In the genomic region with DNA sequence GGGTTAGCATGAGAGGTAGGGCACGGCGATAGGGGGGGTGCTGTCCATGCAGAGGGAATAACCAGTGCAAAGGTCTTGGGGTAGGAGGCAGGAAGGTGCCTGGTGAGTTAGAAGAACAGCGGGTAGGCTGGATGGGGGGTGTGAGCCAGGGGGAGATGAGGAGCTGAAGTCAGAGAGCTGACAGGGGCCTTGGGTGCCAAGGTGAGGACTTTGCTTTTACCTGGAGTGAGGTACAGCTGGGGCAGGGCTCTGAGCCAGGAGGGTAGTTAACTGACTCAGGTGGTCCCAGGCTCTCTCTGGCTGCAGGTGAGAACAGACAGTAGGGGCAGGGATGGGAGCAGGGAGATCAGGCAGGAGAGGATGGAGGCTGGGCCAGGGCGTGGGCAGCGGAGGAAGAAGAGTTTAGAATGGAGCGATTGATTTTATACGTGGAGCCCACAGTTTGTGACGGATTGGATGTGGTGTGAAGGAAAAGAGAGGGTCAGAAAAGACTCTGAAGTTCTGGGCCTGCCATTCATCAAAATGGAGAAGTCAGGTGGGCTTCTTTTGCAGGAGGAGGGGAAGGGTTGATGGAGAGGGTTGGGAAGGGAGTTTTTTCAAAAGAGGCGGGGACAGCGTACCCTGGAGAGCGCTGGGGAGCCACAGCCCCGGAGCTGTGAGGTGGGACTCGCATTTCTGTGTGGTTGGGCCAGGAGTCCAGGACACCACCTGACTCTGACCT, we compare ENCODE assay signal across 8 cellular contexts. TPM values are rescaled to one million over a fixed set of nuclear protein-coding genes. Genes with fewer than 3 reads are reported as not detected.
DNase-seq lines count a peak whose midpoint lies in the region; ATAC-seq and TF ChIP-seq lines count a peak whose summit lies in the region.
"Had no signal": no experiment of that assay in that cellular context is flagged by ENCODE, and none has a peak within 500 bp of the region (broad histone marks: within the 10 kb centered on the region; RNA-seq: fewer than 3 reads in every experiment).

No MANE protein-coding gene starts in this region.

- H3K9ac ChIP-seq in stomach smooth muscle (ENCODE audit: low read length in 2 of 2), result peak overlapping the region; percentile 98 to 99

- H3K4me3 ChIP-seq in HL-60 (replicated peaks; ENCODE audit: insufficient read depth, low read length), result peak overlapping the region; percentile 88; the same call in 1 of the 2 replicates
- H3K4me3 ChIP-seq in adrenal gland, result peak overlapping the region in 1 of 4 donors; percentile 97
- peak overlapping the region; percentile 79 to 81 for H3K4me3 ChIP-seq in stomach smooth muscle (ENCODE audit: low read length in 2 of 2)

- peaks cover 0 to 2% (median 0%) of the 10 kb centered on the region in 6 donors for H3K9me3 Mint-ChIP-seq in immature natural killer cell

- no peak for DNase-seq in HL-60 (ENCODE audit: low read depth in 1 of 2, low spot score in 1 of 2)
- DNase-seq in adrenal gland, result peak in 1 of 7 donors; percentile 25
- DNase-seq in immature natural killer cell, result no peak
- DNase-seq in occipital lobe (lab: John Stamatoyannopoulos, UW), result no peak

- no peaks in the 10 kb centered on the region for H3K36me3 Mint-ChIP-seq in immature natural killer cell

- no peaks in the 10 kb centered on the region for H3K27me3 ChIP-seq in HL-60 (ENCODE audit: insufficient read depth, poor library complexity, severe bottlenecking)
- no peaks in the 10 kb centered on the region for H3K27me3 ChIP-seq in adrenal gland
- H3K27me3 ChIP-seq in stomach smooth muscle (ENCODE audit: control insufficient read depth in 1 of 2, insufficient read depth in 2 of 2, low read length in 2 of 2), result no peaks in the 10 kb centered on the region

- peaks cover 54 to 62% of the 10 kb centered on the region in 2 donors for H3K4me1 Mint-ChIP-seq in immature natural killer cell

- ATAC-seq in GM21619 (IDR thresholded peaks at IDR 0.05; ENCODE audit: unreplicated experiment) (no peak), GM21515 (IDR thresholded peaks at IDR 0.05; ENCODE audit: unreplicated experiment) (no peak)

- peak overlapping the region; percentile 63 to 96 (median 94) for H3K27ac Mint-ChIP-seq in immature natural killer cell

- H3K4me1 ChIP-seq in adrenal gland (replicated peaks in 1 of 2) (peaks cover 20 to 42% of the 10 kb centered on the region in 2 donors), stomach smooth muscle (ENCODE audit: control insufficient read depth, insufficient read depth, low read length) (peaks cover 38% of the 10 kb centered on the region)

- no peak for TF ChIP-seq POLR2A in adrenal gland (IDR thresholded peaks at IDR 0.05)

- 59 to 67% (median 63%) methylated on average over 12 to 13 of the region's 13 CpGs for WGBS in adrenal gland, 4 donors

- peaks cover 0 to 14% (median 5%) of the 10 kb centered on the region in 3 donors for H3K27me3 Mint-ChIP-seq in immature natural killer cell (ENCODE audit: low read depth in 3 of 3)

- peak overlapping the region; percentile 86; the same call in 1 of the 2 replicates for H3K27ac ChIP-seq in HL-60 (replicated peaks)
- peak overlapping the region; percentile 88 to 99 (median 94) for H3K27ac ChIP-seq in adrenal gland
- peak overlapping the region; percentile 98 for H3K27ac ChIP-seq in stomach smooth muscle (ENCODE audit: low read length)

- intact Hi-C loops in adrenal gland (cut with DNase I), result no loop called here

- H3K36me3 ChIP-seq in adrenal gland (replicated peaks in 1 of 2), result no peaks in the 10 kb centered on the region
- no peaks in the 10 kb centered on the region for H3K36me3 ChIP-seq in stomach smooth muscle (ENCODE audit: control insufficient read depth in 2 of 2, insufficient read depth in 2 of 2, low read length in 2 of 2)

- H3K9me3 ChIP-seq in adrenal gland (replicated peaks in 1 of 3) (no peaks in the 10 kb centered on the region), stomach smooth muscle (ENCODE audit: control insufficient read depth in 2 of 2, low read length in 2 of 2) (no peaks in the 10 kb centered on the region)

- no peak for TF ChIP-seq CTCF in HL-60 (IDR thresholded peaks at IDR 0.05; ENCODE audit: insufficient read depth, low read length)
- TF ChIP-seq CTCF in adrenal gland (IDR thresholded peaks at IDR 0.05), result no peak

- H3K4me3 Mint-ChIP-seq in immature natural killer cell, result peak overlapping the region; percentile 74 to 87 (median 86)

RNA-seq across cellular contexts. Expression of gene GRAMD1A, which starts 1.2 kb away (rescaled TPM):
- total RNA-seq in adrenal gland (100 to 1,000 TPM in 1 of 8 donors, 10 to 100 TPM in 7; 42.4 to 101 (median 81.5) TPM), occipital lobe (29.6 TPM)
- polyA plus RNA-seq in adrenal gland (100 to 1,000 TPM in 1 of 3 donors, 10 to 100 TPM in 2; 41.5 to 125 (median 74.9) TPM), immature natural killer cell (10 to 100 TPM in 1 of 3 donors, 1 to 10 TPM in 2; 6.7 to 19.1 (median 7.8) TPM)

RNA-seq across cellular contexts. Expression of gene SCN1B, which starts 31.3 kb away (rescaled TPM):
- total RNA-seq in adrenal gland (10 to 100 TPM in 6 of 8 donors, 1 to 10 TPM in 2; 9.5 to 34.5 (median 15.8) TPM), occipital lobe (1.1 TPM)
- polyA plus RNA-seq in adrenal gland (10 to 100 TPM in 2 of 3 donors, 1 to 10 TPM in 1; 4.4 to 13.2 (median 11.6) TPM), immature natural killer cell (under 1 TPM; 0.27 to 0.83 (median 0.58) TPM)

RNA-seq across cellular contexts. Expression of gene ZNF792, which starts 34.9 kb away (rescaled TPM):
- 1 to 10 TPM; 3.3 to 8.4 (median 6.8) TPM for total RNA-seq in adrenal gland
- 1 to 10 TPM in 1 of 3 donors, under 1 TPM in 2; 0.61 to 2.1 (median 0.97) TPM for polyA plus RNA-seq in adrenal gland
- polyA plus RNA-seq in immature natural killer cell, result 10 to 100 TPM in 2 of 3 donors, 1 to 10 TPM in 1; 8.4 to 17.2 (median 10.6) TPM
- total RNA-seq in occipital lobe, result 19.0 TPM

RNA-seq across cellular contexts. Expression of gene HPN, which starts 42.6 kb away (rescaled TPM):
- 1 to 10 TPM in 2 of 8 donors, under 1 TPM in 5, not detected in 1; 0.20 to 2.6 (median 0.87) TPM for total RNA-seq in adrenal gland
- polyA plus RNA-seq in adrenal gland, result 1 to 10 TPM in 1 of 3 donors, under 1 TPM in 1, not detected in 1; 0.88 to 1.7 TPM
- not detected for polyA plus RNA-seq in immature natural killer cell
- not detected for total RNA-seq in occipital lobe
- total RNA-seq: T-helper 1 cell treated with Interleukin-12 subunit alpha and Interleukin-12 subunit beta and Interleukin-4 antibody, amounts not matched to agents 30 ng/mL and 1 ng/mL, for 36 hours had no signal
